Comparison of ENCODE assay signal across 11 cellular contexts in genomic region chr22:19760652-19761002, GRCh38. TPM values are rescaled to one million over a fixed set of nuclear protein-coding genes. Genes with fewer than 3 reads are reported as not detected.
DNase-seq lines count a peak whose midpoint lies in the region; ATAC-seq and TF ChIP-seq lines count a peak whose summit lies in the region.
"Had no signal": no experiment of that assay in that cellular context is flagged by ENCODE, and none has a peak within 500 bp of the region (broad histone marks: within the 10 kb centered on the region; RNA-seq: fewer than 3 reads in every experiment).

Gene TBX1 (plus strand): TSS chr22:19760778. CDS start chr22:19760844, 66 bp downstream.

- TF ChIP-seq EP300 in SK-N-SH (IDR thresholded peaks at IDR 0.05; ENCODE audit: borderline replicate concordance in 1 of 2, low read depth in 1 of 2, low read length in 1 of 2): no peak

- POLR2A ChIA-PET in SK-N-SH (lab: Yijun Ruan, JAX): no interaction called here

- TF ChIP-seq RAD21 in SK-N-SH (IDR thresholded peaks at IDR 0.05; ENCODE audit: low read length): no peak

- H3K9me3 ChIP-seq in SK-N-SH (no peaks in the 10 kb centered on the region), SJCRH30 (replicated peaks) (no peaks in the 10 kb centered on the region)

- TF ChIP-seq CTCF in SK-N-SH (IDR thresholded peaks at IDR 0.05) (no peak), fibroblast of mammary gland (conservative IDR thresholded peaks at IDR 0.05; ENCODE audit: control insufficient read depth, insufficient read depth, low read depth, low read length) (no peak)

- H3K4me1 ChIP-seq in SK-N-SH (ENCODE audit: control insufficient read depth in 1 of 2, insufficient read depth in 2 of 2, low read depth in 1 of 2, low read length in 1 of 2) (peaks cover 0 to 6% of the 10 kb centered on the region in 2 experiments; a peak in 2 of 4 replicates), SJCRH30 (peaks cover 5% of the 10 kb centered on the region; the same call in 1 of the 2 replicates)

- no peak within 1 kb of the TSS for H3K27ac Mint-ChIP-seq in stimulated activated memory B cell treated with anti-CD40 and anti-IgM and Interleukin-4, amounts not matched to agents 10 μg/mL and 1 μg/mL and 100 μg/mL, for 72 hours

- H3K4me2 ChIP-seq in SK-N-SH: peak within 1 kb of the TSS; percentile 19; the same call in 1 of the 2 replicates

- H2AFZ ChIP-seq in SK-N-SH (ENCODE audit: low read depth): no peak within 1 kb of the TSS; the same call in 1 of the 2 replicates

- CTCF ChIA-PET in SK-N-SH (lab: Yijun Ruan, JAX): interaction anchor here (0.7 to 1.5 kb wide), 2 partner anchors 29 to 150 kb away, joined by 3 to 6 read pairs; no protein-coding TSS in a partner anchor

- peak; percentile 65 for DNase-seq in SK-N-SH
- DNase-seq in SJCRH30: no peak
- no peak for DNase-seq in fibroblast of mammary gland (ENCODE audit: low read depth)
- no peak for DNase-seq in NCI-H524 treated with DMSO at 0.1 percent for 48 hours (lab: John Stamatoyannopoulos, UW)
- no peak for DNase-seq in NCI-H1436 (lab: John Stamatoyannopoulos, UW)
- DNase-seq in MV-4-11 (lab: John Stamatoyannopoulos, UW): no peak
- DNase-seq: posterior cingulate gyrus had no signal

- no peaks in the 10 kb centered on the region for H3F3A ChIP-seq in SK-N-SH (replicated peaks; ENCODE audit: insufficient read depth)

- H3K36me3 ChIP-seq in SK-N-SH (replicated peaks in 1 of 2; ENCODE audit: control insufficient read depth in 1 of 2, insufficient read depth in 2 of 2, low read length in 1 of 2): no peaks in the 10 kb centered on the region
- peaks cover 26% of the 10 kb centered on the region for H3K36me3 ChIP-seq in SJCRH30

- peaks cover 39% of the 10 kb centered on the region for H3K4me1 Mint-ChIP-seq in stimulated activated memory B cell treated with anti-CD40 and anti-IgM and Interleukin-4, amounts not matched to agents 10 μg/mL and 1 μg/mL and 100 μg/mL, for 72 hours

- H3K27me3 Mint-ChIP-seq in stimulated activated memory B cell treated with anti-CD40 and anti-IgM and Interleukin-4, amounts not matched to agents 10 μg/mL and 1 μg/mL and 100 μg/mL, for 72 hours: peaks cover 94% of the 10 kb centered on the region

- H3K27me3 ChIP-seq in SK-N-SH (ENCODE audit: insufficient read depth) (peaks cover 38% of the 10 kb centered on the region), SJCRH30 (no peaks in the 10 kb centered on the region)

- no peaks in the 10 kb centered on the region for H3K9me3 Mint-ChIP-seq in stimulated activated memory B cell treated with anti-CD40 and anti-IgM and Interleukin-4, amounts not matched to agents 10 μg/mL and 1 μg/mL and 100 μg/mL, for 72 hours

- H3K79me2 ChIP-seq in SK-N-SH (ENCODE audit: insufficient read depth): no peaks in the 10 kb centered on the region

- peak within 1 kb of the TSS in 1 of 2 experiments; percentile 25; a peak in 1 of 4 replicates for H3K4me3 ChIP-seq in SK-N-SH (ENCODE audit: low read depth in 2 of 2, low read length in 1 of 2)
- H3K4me3 ChIP-seq in SJCRH30: peak within 1 kb of the TSS; percentile 87
- H3K4me3 ChIP-seq in fibroblast of mammary gland (ENCODE audit: control insufficient read depth, low read depth, low read length): peak within 1 kb of the TSS; percentile 37

- no peak for ATAC-seq in SK-N-SH treated with all-trans-retinoic acid at 6 μM for 48 hours
- ATAC-seq in stimulated activated memory B cell treated with anti-CD40 and anti-IgM and Interleukin-4, amounts not matched to agents 10 μg/mL and 1 μg/mL and 100 μg/mL, for 72 hours: no peak

- H3K9me2 ChIP-seq in SK-N-SH: no peaks in the 10 kb centered on the region

- H3K9ac ChIP-seq in SK-N-SH: no peak within 1 kb of the TSS

- H3K27ac ChIP-seq in SK-N-SH (ENCODE audit: low read depth in 2 of 2, low read length in 1 of 2) (no peak within 1 kb of the TSS), SJCRH30 (peak within 1 kb of the TSS; percentile 42; the same call in 1 of the 2 replicates)

- H3K36me3 Mint-ChIP-seq in stimulated activated memory B cell treated with anti-CD40 and anti-IgM and Interleukin-4, amounts not matched to agents 10 μg/mL and 1 μg/mL and 100 μg/mL, for 72 hours: peaks cover 6% of the 10 kb centered on the region

- peak within 1 kb of the TSS; percentile 85 for H3K4me3 Mint-ChIP-seq in stimulated activated memory B cell treated with anti-CD40 and anti-IgM and Interleukin-4, amounts not matched to agents 10 μg/mL and 1 μg/mL and 100 μg/mL, for 72 hours

- H4K20me1 ChIP-seq in SK-N-SH (ENCODE audit: insufficient read depth): no peaks in the 10 kb centered on the region

- no CpG with 5 or more reads among the region's 56 CpGs for WGBS in SK-N-SH (ENCODE audit: low lambda C conversion rate)

TF ChIP-seq in SK-N-SH, 30 proteins besides CTCF, POLR2A, EP300 and RAD21 (continues in another document):
- no peak for TF ChIP-seq IRF3 (IDR thresholded peaks at IDR 0.05; ENCODE audit: low read depth, low read length)
- TF ChIP-seq JUND (IDR thresholded peaks at IDR 0.05): no peak
- no peak for TF ChIP-seq ZBTB33 (IDR thresholded peaks at IDR 0.05; ENCODE audit: borderline replicate concordance, low read depth)
- no peak for TF ChIP-seq USF1 (IDR thresholded peaks at IDR 0.05; ENCODE audit: borderline replicate concordance, low read depth)

TF ChIP-seq in SK-N-SH treated with all-trans-retinoic acid at 6 μM for 48 hours, 23 proteins besides CTCF, POLR2A, EP300 and RAD21:
- TF ChIP-seq ESRRG (CRISPR knock-in tag; IDR thresholded peaks at IDR 0.05) (no peak), ZNF8 (CRISPR knock-in tag; IDR thresholded peaks at IDR 0.05) (no peak), PATZ1 (CRISPR knock-in tag; IDR thresholded peaks at IDR 0.05; ENCODE audit: borderline replicate concordance) (no peak), ZNF565 (CRISPR knock-in tag; conservative IDR thresholded peaks at IDR 0.05; ENCODE audit: low read depth) (no peak), SNAI2 (CRISPR knock-in tag; IDR thresholded peaks at IDR 0.05) (no peak), ISL1 (CRISPR knock-in tag; IDR thresholded peaks at IDR 0.05) (no peak), CSRNP3 (CRISPR knock-in tag; IDR thresholded peaks at IDR 0.05) (no peak), CREB5 (CRISPR knock-in tag; IDR thresholded peaks at IDR 0.05; ENCODE audit: low read depth) (no peak), TOX (CRISPR knock-in tag; IDR thresholded peaks at IDR 0.05; ENCODE audit: borderline replicate concordance) (no peak), POU6F1 (CRISPR knock-in tag; IDR thresholded peaks at IDR 0.05; ENCODE audit: borderline replicate concordance, low read depth) (no peak)

RNA-seq across cellular contexts. Expression of gene TBX1, which starts in this region (rescaled TPM):
- polyA plus RNA-seq in SK-N-SH (2012; rRNA removed): not detected in 2 replicates
- polyA plus RNA-seq in SK-N-SH (2012; cell fraction: cytosol; rRNA removed): 0.07 TPM in 1 of 2 replicates, not detected in the other
- polyA plus RNA-seq in SK-N-SH (2012; cell fraction: nucleus; rRNA removed): 0.29 and 0.41 TPM in 2 replicates
- 11.8 and 11.9 TPM in 2 replicates for total RNA-seq in SJCRH30 (2014; rRNA removed; shearing (Covaris generic))
- total RNA-seq: activated CD8-positive, alpha-beta memory T cell treated with anti-CD3 and anti-CD28 coated beads for 36 hours; temporal lobe had no signal

Comparison
In these comparisons a context has a peak if more than half of its experiments do, and no peak if none do; other contexts are left out.
1. Peak in DNase-seq and H3K4me2 ChIP-seq in SK-N-SH; RNA of the gene not detected or under 1 TPM.